In genomic region chr20:19415786-19416185, GRCh38 we compare ENCODE assay signal across 8 cellular contexts.
"Had no signal": no experiment of that assay in that cellular context is flagged by ENCODE, and none has a peak within 500 bp of the region (broad histone marks: within the 10 kb centered on the region; RNA-seq: fewer than 3 reads in every experiment).

No MANE protein-coding gene starts in this region.

- H3K27ac ChIP-seq: HL-60 had no signal

- H3K4me2 ChIP-seq: GM23338 had no signal

- H3K27ac Mint-ChIP-seq: GM23338, H9 had no signal

- DNase-seq: H9, HCEC 1CT, IMR-90 had no signal

- ATAC-seq: GM23338, K562 had no signal

- H3K4me3 ChIP-seq: GM23338, K562 had no signal

- H2AFZ ChIP-seq: GM23338 had no signal

- H3K4me1 Mint-ChIP-seq: H9 had no signal

- H3K9me3 Mint-ChIP-seq: GM23338, H9 had no signal

- H3K4me3 Mint-ChIP-seq: GM23338, H9 had no signal

- FAIRE-seq: H1, H54, K562 had no signal
